1 cellular context compared by ENCODE assay signal in the genomic region with DNA sequence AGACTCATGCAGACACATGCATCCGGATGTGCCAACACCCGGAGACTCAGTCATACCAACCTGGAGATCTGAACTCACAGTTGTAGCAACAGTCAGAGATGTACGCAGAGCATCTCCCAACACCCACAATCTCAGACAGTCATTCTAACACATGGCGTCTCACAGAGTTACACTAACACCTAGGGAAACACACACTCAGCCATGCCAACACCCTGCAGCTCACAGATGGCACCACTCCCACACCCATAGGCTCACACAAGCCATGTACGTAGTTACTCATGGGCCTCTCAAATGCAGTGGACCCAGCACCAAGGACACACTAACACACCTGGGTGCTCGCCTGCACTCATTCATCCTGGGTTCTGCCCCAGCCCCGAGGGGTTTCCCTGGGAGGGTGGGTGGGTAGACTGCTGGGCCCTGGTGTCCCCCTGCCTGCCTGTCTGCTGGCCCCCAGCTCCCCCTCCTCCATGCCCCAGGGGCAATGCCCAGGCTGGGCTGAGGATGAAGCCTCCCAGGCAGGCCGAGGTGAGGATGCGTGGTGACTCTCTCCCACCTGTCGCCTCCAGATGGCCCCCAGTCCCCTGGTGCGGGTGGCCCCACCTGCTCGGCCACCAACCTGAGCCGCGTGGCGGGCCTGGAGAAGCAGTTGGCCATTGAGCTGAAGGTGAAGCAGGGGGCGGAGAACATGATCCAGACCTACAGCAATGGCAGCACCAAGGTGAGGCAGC.
TF ChIP-seq lines count a peak whose summit lies in the region.

No MANE protein-coding gene starts in this region.

TF ChIP-seq in K562, 482 proteins besides CTCF, POLR2A, EP300 and RAD21:
- TF ChIP-seq ZNF583 (CRISPR knock-in tag; IDR thresholded peaks at IDR 0.05) = no peak
- peak; percentile 23; the same call in 1 of the 2 replicates for TF ChIP-seq RBFOX2 (IDR thresholded peaks at IDR 0.05; ENCODE audit: low read depth, low read length)
- no peak for TF ChIP-seq CCAR2 (IDR thresholded peaks at IDR 0.05; ENCODE audit: low read depth, low read length)
- peak; percentile 27; the same call in 1 of the 2 replicates for TF ChIP-seq POLR2G (IDR thresholded peaks at IDR 0.05; ENCODE audit: low read depth, low read length)
TF ChIP-seq in K562: peak in this region for 2.
